Comparison of ENCODE assay signal across 25 cellular contexts in the genomic region with DNA sequence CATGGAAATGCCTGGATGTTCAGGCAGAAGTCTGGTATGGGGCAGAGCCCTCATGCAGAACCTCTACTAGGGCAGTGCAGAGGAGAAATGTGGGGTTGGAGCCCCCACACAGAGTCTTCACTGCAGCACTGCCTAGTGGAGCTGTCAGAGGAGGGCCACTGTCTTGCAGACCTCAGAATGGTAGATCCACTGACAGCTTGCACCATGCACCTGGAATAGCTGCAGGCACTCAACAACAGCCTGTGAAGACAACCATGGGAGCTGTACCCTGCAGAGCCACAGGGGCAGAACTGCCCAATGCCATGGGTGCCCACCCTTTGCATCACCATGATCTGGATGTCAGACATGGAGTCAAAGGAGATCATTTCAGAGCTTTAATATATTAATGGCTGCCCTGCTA.
"Had no signal": no experiment of that assay in that cellular context is flagged by ENCODE, and none has a peak within 500 bp of the region (broad histone marks: within the 10 kb centered on the region; RNA-seq: fewer than 3 reads in every experiment).

No MANE protein-coding gene starts in this region.

- H3K4me3 Mint-ChIP-seq: memory B cell; mesothelial cell of epicardium; naive B cell; natural killer cell treated with Interleukin-12 subunit alpha and Interleukin-12 subunit beta and Interleukin-15 and Interleukin-18, amount 100 ng/mL, for 72 hours; neural crest cell; stimulated activated memory B cell treated with anti-CD40 and anti-IgM and Interleukin-4, amounts not matched to agents 10 μg/mL and 1 μg/mL and 100 μg/mL, for 72 hours had no signal

- H3K36me3 Mint-ChIP-seq: memory B cell; mesothelial cell of epicardium; naive B cell; natural killer cell treated with Interleukin-12 subunit alpha and Interleukin-12 subunit beta and Interleukin-15 and Interleukin-18, amount 100 ng/mL, for 72 hours; stimulated activated memory B cell treated with anti-CD40 and anti-IgM and Interleukin-4, amounts not matched to agents 10 μg/mL and 1 μg/mL and 100 μg/mL, for 72 hours had no signal

- H3K4me1 ChIP-seq: parathyroid adenoma, prostate gland had no signal

- H3K36me3 ChIP-seq: gastrocnemius medialis, neutrophil, prostate gland, right atrium auricular region, sigmoid colon, transverse colon, upper lobe of right lung, vagina had no signal

- H3K27me3 ChIP-seq: right atrium auricular region, vagina had no signal

- ATAC-seq: gastrocnemius medialis; mucosa of descending colon; natural killer cell treated with Interleukin-12 subunit alpha and Interleukin-12 subunit beta and Interleukin-15 and Interleukin-18, amount 100 ng/mL, for 72 hours; stimulated activated memory B cell treated with anti-CD40 and anti-IgM and Interleukin-4, amounts not matched to agents 10 μg/mL and 1 μg/mL and 100 μg/mL, for 72 hours; stimulated activated naive CD8-positive, alpha-beta T cell treated with anti-CD3 and anti-CD28 coated beads, Interleukin-15, Interleukin-2, amounts not matched to agents 100 U/mL and 50 U/mL, for 24 hours; upper lobe of right lung had no signal

- DNase-seq: dorsolateral prefrontal cortex; effector CD4-positive, alpha-beta T cell; gastrocnemius medialis; mucosa of descending colon; naive B cell; sigmoid colon; stimulated activated CD4-positive, alpha-beta T cell treated with anti-CD3 and anti-CD28 coated beads, Interleukin-2, amount 100 ng/mL, for 24 hours; stimulated activated CD4-positive, alpha-beta T cell treated with anti-CD3 and anti-CD28 coated beads, Interleukin-4, amount 100 ng/mL, for 4 hours; stimulated activated naive CD8-positive, alpha-beta T cell treated with anti-CD3 and anti-CD28 coated beads, Interleukin-15, Interleukin-2, amounts not matched to agents 100 U/mL and 50 U/mL, for 24 hours; substantia nigra; transverse colon; upper lobe of right lung had no signal

- H3K9me3 ChIP-seq: gastrocnemius medialis, mucosa of descending colon, neutrophil, prostate gland, right atrium auricular region, sigmoid colon, transverse colon, upper lobe of right lung, vagina had no signal

- H3K4me3 ChIP-seq: dorsolateral prefrontal cortex, gastrocnemius medialis, lung, mucosa of descending colon, prostate gland, right atrium auricular region, sigmoid colon, transverse colon, upper lobe of right lung, vagina had no signal

- H3K27ac Mint-ChIP-seq: memory B cell; mesothelial cell of epicardium; natural killer cell treated with Interleukin-12 subunit alpha and Interleukin-12 subunit beta and Interleukin-15 and Interleukin-18, amount 100 ng/mL, for 72 hours; stimulated activated memory B cell treated with anti-CD40 and anti-IgM and Interleukin-4, amounts not matched to agents 10 μg/mL and 1 μg/mL and 100 μg/mL, for 72 hours had no signal

- H3K9me3 Mint-ChIP-seq: memory B cell; mesothelial cell of epicardium; naive B cell; natural killer cell treated with Interleukin-12 subunit alpha and Interleukin-12 subunit beta and Interleukin-15 and Interleukin-18, amount 100 ng/mL, for 72 hours; neural crest cell; stimulated activated memory B cell treated with anti-CD40 and anti-IgM and Interleukin-4, amounts not matched to agents 10 μg/mL and 1 μg/mL and 100 μg/mL, for 72 hours had no signal

- H3K27ac ChIP-seq: dorsolateral prefrontal cortex, gastrocnemius medialis, neutrophil, parathyroid adenoma, prostate gland, right atrium auricular region, sigmoid colon, transverse colon, upper lobe of right lung, vagina had no signal

- FAIRE-seq: colon, keratinocyte had no signal
